ENCODE assay signal across 17 cellular contexts in genomic region chr10:104090597-104090996, GRCh38. TPM values are rescaled to one million over a fixed set of nuclear protein-coding genes. Genes with fewer than 3 reads are reported as not detected.
DNase-seq lines count a peak whose midpoint lies in the region; ATAC-seq and TF ChIP-seq lines count a peak whose summit lies in the region.
"Had no signal": no experiment of that assay in that cellular context is flagged by ENCODE, and none has a peak within 500 bp of the region (broad histone marks: within the 10 kb centered on the region; RNA-seq: fewer than 3 reads in every experiment).

No MANE protein-coding gene starts in this region.

- ATAC-seq in HCT116 (no peak), left colon (no peak)
- ATAC-seq in activated T-cell treated with anti-CD3 and anti-CD28 coated beads, Interleukin-2, amount 50 U/mL, for 72 hours (replicated peaks in 1 of 2): no peak

- H3K4me1 ChIP-seq in HCT116 (ENCODE audit: control insufficient read depth in 1 of 2, insufficient read depth in 2 of 2, low read length in 2 of 2): peaks cover 8 to 37% of the 10 kb centered on the region in 2 experiments; a peak in 3 of 4 replicates

- no peak for TF ChIP-seq RAD21 in HCT116 (IDR thresholded peaks at IDR 0.05; ENCODE audit: low read depth)

- no peaks in the 10 kb centered on the region for H3K9me3 Mint-ChIP-seq in activated T-cell treated with anti-CD3 and anti-CD28 coated beads, Interleukin-2, amount 50 U/mL, for 72 hours

- no peak for TF ChIP-seq POLR2A in HCT116 (IDR thresholded peaks at IDR 0.05; ENCODE audit: borderline replicate concordance, extremely low read depth, insufficient read depth, insufficient read length)

- RAD21 ChIA-PET in HCT116 (lab: Charles Lee; ENCODE audit: low non-redundant PET in 1 of 2, low total read pairs in 2 of 2, uncharacterized antibody in 2 of 2, unreplicated experiment in 2 of 2): no interaction called here

- POLR2A ChIA-PET in HCT116 (lab: Charles Lee): no interaction called here

- intact Hi-C loops in HCT116 (cut with micrococcal nuclease): no loop called here
- intact Hi-C loops in left colon (cut with DNase I, micrococcal nuclease): no loop called here

- H3K9ac ChIP-seq in HCT116 (ENCODE audit: low read length): no peak overlapping the region

- H3K79me2 ChIP-seq in HCT116 (ENCODE audit: insufficient read depth, low read length): no peaks in the 10 kb centered on the region

- H3K36me3 Mint-ChIP-seq in activated T-cell treated with anti-CD3 and anti-CD28 coated beads, Interleukin-2, amount 50 U/mL, for 72 hours (ENCODE audit: insufficient read depth in 2 of 2): no peaks in the 10 kb centered on the region
- H3K36me3 Mint-ChIP-seq: IgD-negative memory B cell had no signal

- H3K27ac Mint-ChIP-seq in activated T-cell treated with anti-CD3 and anti-CD28 coated beads, Interleukin-2, amount 50 U/mL, for 72 hours: no peak overlapping the region
- H3K27ac Mint-ChIP-seq: IgD-negative memory B cell had no signal

- peak overlapping the region; percentile 17 for H2AFZ ChIP-seq in HCT116 (ENCODE audit: low read depth, low read length, poor library complexity, severe bottlenecking)
- H2AFZ ChIP-seq: PC-9 had no signal

- DNase-seq in HCT116 (ENCODE audit: low read depth, low spot score) (no peak), amniotic epithelial cell (ENCODE audit: low read depth) (peak; percentile 34), epithelial cell of prostate (ENCODE audit: low read depth, low spot score) (no peak), smooth muscle cell of the brain vasculature (ENCODE audit: low read depth, low spot score) (peak; percentile 41), NCI-H82 treated with DMSO at 0.1 percent for 48 hours (lab: John Stamatoyannopoulos, UW; ENCODE audit: unreplicated experiment) (no peak), left colon (no peak)
- no peak for DNase-seq in activated T-cell treated with anti-CD3 and anti-CD28 coated beads, Interleukin-2, amount 50 U/mL, for 72 hours
- DNase-seq: H7; NCI-H1436 treated with DMSO at 0.1 percent for 48 hours; NCI-H2081 treated with DMSO at 0.1 percent for 48 hours; NCI-H2227 treated with DMSO at 0.1 percent for 48 hours; NCI-H526; NK-92 treated with Interleukin-12 subunit alpha and Interleukin-12 subunit beta, amount 100 ng/mL, for 24 hours; PC-9 had no signal

- no peaks in the 10 kb centered on the region for H4K20me1 ChIP-seq in HCT116 (ENCODE audit: insufficient read depth)

- H3K4me1 Mint-ChIP-seq in activated T-cell treated with anti-CD3 and anti-CD28 coated beads, Interleukin-2, amount 50 U/mL, for 72 hours (ENCODE audit: low read depth): peaks cover 5% of the 10 kb centered on the region
- H3K4me1 Mint-ChIP-seq: IgD-negative memory B cell had no signal

- peaks cover 0 to 12% of the 10 kb centered on the region in 2 experiments; a peak in 1 of 4 replicates for H3K36me3 ChIP-seq in HCT116 (ENCODE audit: control insufficient read depth in 1 of 2, insufficient read depth in 2 of 2, low read length in 2 of 2)

- H3K27me3 Mint-ChIP-seq in activated T-cell treated with anti-CD3 and anti-CD28 coated beads, Interleukin-2, amount 50 U/mL, for 72 hours (ENCODE audit: low read depth): no peaks in the 10 kb centered on the region
- H3K27me3 Mint-ChIP-seq: IgD-negative memory B cell had no signal

- H3K4me3 Mint-ChIP-seq in activated T-cell treated with anti-CD3 and anti-CD28 coated beads, Interleukin-2, amount 50 U/mL, for 72 hours: no peak overlapping the region

- BruUV-seq in HCT116 (replicated peaks; lab: Mats Ljungman, UMichigan): no TSS peak

- no peak overlapping the region for H3K27ac ChIP-seq in HCT116 (ENCODE audit: low read depth, low read length)
- H3K27ac ChIP-seq in epithelial cell of prostate: peak overlapping the region; percentile 78
- H3K27ac ChIP-seq: PC-9, SK-N-MC had no signal

- H3K4me2 ChIP-seq in HCT116 (ENCODE audit: low read length): no peak overlapping the region
- H3K4me2 ChIP-seq: PC-9 had no signal

- CTCF ChIA-PET in HCT116 (lab: Charles Lee): interaction anchor here (1.4 kb wide), 1 partner anchor 184 kb away, joined by 3 read pairs; no protein-coding TSS in a partner anchor

- no peaks in the 10 kb centered on the region for H3K9me2 ChIP-seq in HCT116 (ENCODE audit: insufficient read depth)

- no peaks in the 10 kb centered on the region for H3K27me3 ChIP-seq in HCT116 (ENCODE audit: insufficient read depth, low read length)

- peaks cover 0 to 24% of the 10 kb centered on the region in 2 experiments; a peak in 1 of 4 replicates for H3K9me3 ChIP-seq in HCT116 (ENCODE audit: control insufficient read depth in 1 of 2, insufficient read depth in 1 of 2, low read depth in 1 of 2, low read length in 2 of 2)

- H3K4me3 ChIP-seq in HCT116 (replicated peaks in 1 of 2; ENCODE audit: low read depth in 1 of 2, low read length in 2 of 2): no peak overlapping the region
- H3K4me3 ChIP-seq: PC-9, SK-N-MC had no signal

- TF ChIP-seq CTCF in HCT116 (IDR thresholded peaks at IDR 0.05 in 2 of 3, conservative IDR thresholded peaks at IDR 0.05 in 1 of 3; ENCODE audit: borderline replicate concordance in 1 of 3, insufficient read depth in 1 of 3, low read depth in 2 of 3, low read length in 2 of 3): no peak

TF ChIP-seq in HCT116, 20 proteins besides CTCF, POLR2A, EP300 and RAD21:
- TF ChIP-seq FOSL1 (IDR thresholded peaks at IDR 0.05; ENCODE audit: low read depth) (peak; percentile 19; the same call in 1 of the 2 replicates), ELF1 (IDR thresholded peaks at IDR 0.05; ENCODE audit: borderline replicate concordance, low read depth) (no peak), JUND (IDR thresholded peaks at IDR 0.05) (no peak), SP1 (IDR thresholded peaks at IDR 0.05; ENCODE audit: low read depth) (0 out of 2 replicates have a peak, but pooled peaks have one; percentile 4), CBX3 (IDR thresholded peaks at IDR 0.05; ENCODE audit: low read depth) (peak; percentile 42; the same call in 1 of the 2 replicates), ZNF274 (IDR thresholded peaks at IDR 0.05; ENCODE audit: low read depth, low read length) (no peak)
TF ChIP-seq in HCT116: peak in this region for 3.

RNA-seq across cellular contexts. Expression of gene COL17A1, which starts 4.9 kb away (rescaled TPM):
- total RNA-seq in HCT116 (2021; ENCODE audit: unreplicated experiment) (3.5 TPM), left colon (100 to 1,000 TPM; 159 to 328 TPM)
- polyA plus RNA-seq in HCT116 (2012): 4.1 and 5.1 TPM in 2 replicates
- total RNA-seq in activated T-cell treated with anti-CD3 and anti-CD28 coated beads, Interleukin-2, amount 50 U/mL, for 72 hours: not detected
- polyA plus RNA-seq: AG04450, IgD-negative memory B cell had no signal

RNA-seq across cellular contexts. Expression of gene SFR1, which starts 31.4 kb away (rescaled TPM):
- total RNA-seq in HCT116 (2021; ENCODE audit: unreplicated experiment): 38.5 TPM
- 7.0 and 14.5 TPM in 2 replicates for polyA plus RNA-seq in HCT116 (2012)
- total RNA-seq in left colon: 1 to 10 TPM; 3.4 to 5.6 TPM
- 10 to 100 TPM; 16.0 to 16.3 TPM for total RNA-seq in activated T-cell treated with anti-CD3 and anti-CD28 coated beads, Interleukin-2, amount 50 U/mL, for 72 hours

Comparison
In these comparisons a context has a peak if more than half of its experiments do, and no peak if none do; other contexts are left out.
1. DNase-seq: peak in amniotic epithelial cell (single experiment) and smooth muscle cell of the brain vasculature (single experiment); none in HCT116 (single experiment), epithelial cell of prostate (single experiment), NCI-H82 treated with DMSO at 0.1 percent for 48 hours (single experiment), left colon (0 of 2) and activated T-cell treated with anti-CD3 and anti-CD28 coated beads, Interleukin-2, amount 50 U/mL, for 72 hours (0 of 2).
2. RNA of gene COL17A1, which starts 4.9 kb away (total RNA-seq): 159 to 328 TPM in left colon; 3.5 TPM in HCT116 (single experiment) and not detected in activated T-cell treated with anti-CD3 and anti-CD28 coated beads, Interleukin-2, amount 50 U/mL, for 72 hours; every median in the first group is over 10 times any median in the second.